ENCODE assay signal across 34 cellular contexts in the genomic region with DNA sequence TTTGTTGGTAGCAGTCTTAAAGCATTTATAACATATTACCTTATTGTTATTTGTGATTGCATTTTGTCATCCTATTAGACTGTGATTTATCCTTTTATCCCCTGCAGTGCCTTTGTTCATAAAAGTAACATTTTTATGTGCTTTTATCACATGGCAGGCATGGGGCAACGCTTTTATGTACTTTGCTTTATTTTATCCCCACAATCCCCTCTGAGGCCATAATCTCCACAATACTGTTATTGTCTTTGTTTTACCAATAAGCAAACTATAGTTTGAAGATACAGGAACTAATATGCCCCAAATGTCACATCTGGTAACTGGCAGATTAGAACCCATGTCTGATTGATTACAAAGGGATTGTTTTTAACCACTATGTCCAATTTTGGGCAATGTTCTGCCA.
"Had no signal": no experiment of that assay in that cellular context is flagged by ENCODE, and none has a peak within 500 bp of the region (broad histone marks: within the 10 kb centered on the region; RNA-seq: fewer than 3 reads in every experiment).

No MANE protein-coding gene starts in this region.

- H3K36me3 ChIP-seq: MG63 had no signal

- H3K4me2 ChIP-seq: KMS-11 had no signal

- H3K9me3 ChIP-seq: MG63 had no signal

- DNase-seq: Karpas-422, Kasumi-1, KG1, MG63, MM.1S, MV-4-11, NCI-H1048, NCI-H1092, NCI-H1092 treated with DMSO at 0.1 percent for 48 hours, NCI-H1105, NCI-H1105 treated with DMSO at 0.1 percent for 48 hours, NCI-H1417 treated with DMSO at 0.1 percent for 48 hours, NCI-H1436, NCI-H1436 treated with DMSO at 0.1 percent for 48 hours, NCI-H146, NCI-H1694, NCI-H1694 treated with DMSO at 0.1 percent for 48 hours, NCI-H187, NCI-H187 treated with DMSO at 0.1 percent for 48 hours, NCI-H1930, NCI-H2029, NCI-H2029 treated with DMSO at 0.1 percent for 48 hours, NCI-H2081, NCI-H2081 treated with DMSO at 0.1 percent for 48 hours, NCI-H2107, NCI-H2171, NCI-H2171 treated with DMSO at 0.1 percent for 48 hours, NCI-H2227 treated with DMSO at 0.1 percent for 48 hours, NCI-H226, NCI-H345, NCI-H446, NCI-H446 treated with DMSO at 0.1 percent for 48 hours, NCI-H510A had no signal

- H3K27ac ChIP-seq: KMS-11 had no signal

- H3K27me3 ChIP-seq: MG63 had no signal

- H3K4me3 ChIP-seq: MG63 had no signal
